ENCODE assay signal across 14 cellular contexts in genomic region chr1:145827966-145828365, GRCh38. TPM values are rescaled to one million over a fixed set of nuclear protein-coding genes. Genes with fewer than 3 reads are reported as not detected.
DNase-seq lines count a peak whose midpoint lies in the region; ATAC-seq lines count a peak whose summit lies in the region.
"Had no signal": no experiment of that assay in that cellular context is flagged by ENCODE, and none has a peak within 500 bp of the region (broad histone marks: within the 10 kb centered on the region; RNA-seq: fewer than 3 reads in every experiment).

No MANE protein-coding gene starts in this region.

- no peak for DNase-seq in activated naive CD4-positive, alpha-beta T cell treated with Interleukin-2 at 50 U/mL for 16 hours
- no peak for DNase-seq in activated CD4-positive, alpha-beta memory T cell treated with anti-CD3 and anti-CD28 coated beads, Interleukin-2, amount 10 ng/mL, durations not matched to agents 7 days and 5 days
- DNase-seq in stimulated activated effector memory CD8-positive, alpha-beta T cell treated with anti-CD3 and anti-CD28 coated beads, Interleukin-12 subunit alpha, Interleukin-12 subunit beta, amount 100 ng/mL, for 72 hours (ENCODE audit: low spot score in 2 of 2): no peak
- DNase-seq in CD1c-positive myeloid dendritic cell (ENCODE audit: extremely low spot score): no peak
- DNase-seq: activated gamma-delta T cell treated with Interleukin-2 at 50 U/mL for 16 hours; cerebellar nuclear complex; DMS 273 treated with DMSO at 0.1 percent for 48 hours; head of caudate nucleus; left colon; NCI-H1436; PC-3; stimulated activated naive CD4-positive, alpha-beta T cell had no signal

- H3K27ac Mint-ChIP-seq in activated naive CD4-positive, alpha-beta T cell treated with anti-CD3 and anti-CD28 coated beads, Interleukin-2, amount 50 U/mL, for 24 hours: peak overlapping the region; percentile 97
- peak overlapping the region; percentile 29 for H3K27ac Mint-ChIP-seq in activated CD4-positive, alpha-beta memory T cell treated with anti-CD3 and anti-CD28 coated beads, Interleukin-2, amount 10 ng/mL, durations not matched to agents 7 days and 5 days
- H3K27ac Mint-ChIP-seq in stimulated activated effector memory CD8-positive, alpha-beta T cell treated with anti-CD3 and anti-CD28 coated beads, Interleukin-12 subunit alpha, Interleukin-12 subunit beta, amount 100 ng/mL, for 72 hours: peak overlapping the region; percentile 84

- ATAC-seq in stimulated activated effector memory CD8-positive, alpha-beta T cell treated with anti-CD3 and anti-CD28 coated beads, Interleukin-12 subunit alpha, Interleukin-12 subunit beta, amount 100 ng/mL, for 72 hours: no peak
- ATAC-seq in esophagus mucosa: no peak
- ATAC-seq: left colon, PC-3 had no signal

- H3K27me3 Mint-ChIP-seq in activated naive CD4-positive, alpha-beta T cell treated with anti-CD3 and anti-CD28 coated beads, Interleukin-2, amount 50 U/mL, for 24 hours: no peaks in the 10 kb centered on the region
- no peaks in the 10 kb centered on the region for H3K27me3 Mint-ChIP-seq in activated CD4-positive, alpha-beta memory T cell treated with anti-CD3 and anti-CD28 coated beads, Interleukin-2, amount 10 ng/mL, durations not matched to agents 7 days and 5 days

- POLR2A ChIA-PET in activated CD4-positive, alpha-beta memory T cell treated with anti-CD3 and anti-CD28 coated beads, Interleukin-2, amount 10 ng/mL, durations not matched to agents 7 days and 5 days (lab: Charles Lee): interaction anchor here (1.5 to 2.0 kb wide), 3 partner anchors 18 to 136 kb away, joined by 3 to 6 read pairs (median 3); partner anchors contain the start of gene NUDT17

- CTCF ChIA-PET in activated CD4-positive, alpha-beta memory T cell treated with anti-CD3 and anti-CD28 coated beads, Interleukin-2, amount 10 ng/mL, durations not matched to agents 7 days and 5 days (lab: Charles Lee): interaction anchor here (0.6 to 2.5 kb wide), 4 partner anchors 18 to 180 kb away, joined by 3 to 15 read pairs (median 3); partner anchors contain the start of gene NUDT17

- H3K4me1 Mint-ChIP-seq in activated naive CD4-positive, alpha-beta T cell treated with anti-CD3 and anti-CD28 coated beads, Interleukin-2, amount 50 U/mL, for 24 hours: peaks cover 46% of the 10 kb centered on the region
- peaks cover 42% of the 10 kb centered on the region for H3K4me1 Mint-ChIP-seq in activated CD4-positive, alpha-beta memory T cell treated with anti-CD3 and anti-CD28 coated beads, Interleukin-2, amount 10 ng/mL, durations not matched to agents 7 days and 5 days
- H3K4me1 Mint-ChIP-seq in stimulated activated effector memory CD8-positive, alpha-beta T cell treated with anti-CD3 and anti-CD28 coated beads, Interleukin-12 subunit alpha, Interleukin-12 subunit beta, amount 100 ng/mL, for 72 hours: peaks cover 43% of the 10 kb centered on the region

- no peaks in the 10 kb centered on the region for H3K9me3 Mint-ChIP-seq in activated naive CD4-positive, alpha-beta T cell treated with anti-CD3 and anti-CD28 coated beads, Interleukin-2, amount 50 U/mL, for 24 hours
- H3K9me3 Mint-ChIP-seq in activated CD4-positive, alpha-beta memory T cell treated with anti-CD3 and anti-CD28 coated beads, Interleukin-2, amount 10 ng/mL, durations not matched to agents 7 days and 5 days: no peaks in the 10 kb centered on the region
- H3K9me3 Mint-ChIP-seq in stimulated activated effector memory CD8-positive, alpha-beta T cell treated with anti-CD3 and anti-CD28 coated beads, Interleukin-12 subunit alpha, Interleukin-12 subunit beta, amount 100 ng/mL, for 72 hours: no peaks in the 10 kb centered on the region

- peak overlapping the region; percentile 75 for H3K4me3 Mint-ChIP-seq in activated naive CD4-positive, alpha-beta T cell treated with anti-CD3 and anti-CD28 coated beads, Interleukin-2, amount 50 U/mL, for 24 hours
- no peak overlapping the region for H3K4me3 Mint-ChIP-seq in activated CD4-positive, alpha-beta memory T cell treated with anti-CD3 and anti-CD28 coated beads, Interleukin-2, amount 10 ng/mL, durations not matched to agents 7 days and 5 days
- H3K4me3 Mint-ChIP-seq in stimulated activated effector memory CD8-positive, alpha-beta T cell treated with anti-CD3 and anti-CD28 coated beads, Interleukin-12 subunit alpha, Interleukin-12 subunit beta, amount 100 ng/mL, for 72 hours: peak overlapping the region; percentile 10

- peaks cover 35% of the 10 kb centered on the region for H3K36me3 Mint-ChIP-seq in activated naive CD4-positive, alpha-beta T cell treated with anti-CD3 and anti-CD28 coated beads, Interleukin-2, amount 50 U/mL, for 24 hours
- H3K36me3 Mint-ChIP-seq in activated CD4-positive, alpha-beta memory T cell treated with anti-CD3 and anti-CD28 coated beads, Interleukin-2, amount 10 ng/mL, durations not matched to agents 7 days and 5 days (ENCODE audit: low read depth): peaks cover 73% of the 10 kb centered on the region
- no peaks in the 10 kb centered on the region for H3K36me3 Mint-ChIP-seq in stimulated activated effector memory CD8-positive, alpha-beta T cell treated with anti-CD3 and anti-CD28 coated beads, Interleukin-12 subunit alpha, Interleukin-12 subunit beta, amount 100 ng/mL, for 72 hours

RNA-seq across cellular contexts. Expression of gene POLR3C, which starts 4.0 kb away (rescaled TPM):
- 10 to 100 TPM; 29.7 to 32.1 TPM for total RNA-seq in activated CD4-positive, alpha-beta memory T cell treated with anti-CD3 and anti-CD28 coated beads, Interleukin-2, amount 10 ng/mL, durations not matched to agents 7 days and 5 days
- total RNA-seq in esophagus mucosa: 18.2 TPM

RNA-seq across cellular contexts. Expression of gene RNF115, which starts 4.1 kb away (rescaled TPM):
- total RNA-seq in activated CD4-positive, alpha-beta memory T cell treated with anti-CD3 and anti-CD28 coated beads, Interleukin-2, amount 10 ng/mL, durations not matched to agents 7 days and 5 days: 10 to 100 TPM; 12.9 to 13.1 TPM
- 6.7 TPM for total RNA-seq in esophagus mucosa

RNA-seq across cellular contexts. Expression of gene NUDT17, which starts 17.5 kb away (rescaled TPM):
- 1 to 10 TPM; 2.5 to 2.7 TPM for total RNA-seq in activated CD4-positive, alpha-beta memory T cell treated with anti-CD3 and anti-CD28 coated beads, Interleukin-2, amount 10 ng/mL, durations not matched to agents 7 days and 5 days
- 1.7 TPM for total RNA-seq in esophagus mucosa

RNA-seq across cellular contexts. Expression of gene PIAS3, which starts 30.9 kb away (rescaled TPM):
- 10 to 100 TPM; 21.2 to 21.7 TPM for total RNA-seq in activated CD4-positive, alpha-beta memory T cell treated with anti-CD3 and anti-CD28 coated beads, Interleukin-2, amount 10 ng/mL, durations not matched to agents 7 days and 5 days
- 39.5 TPM for total RNA-seq in esophagus mucosa

RNA-seq across cellular contexts. Expression of gene ANKRD35, which starts 57.7 kb away (rescaled TPM):
- total RNA-seq in activated CD4-positive, alpha-beta memory T cell treated with anti-CD3 and anti-CD28 coated beads, Interleukin-2, amount 10 ng/mL, durations not matched to agents 7 days and 5 days: under 1 TPM; 0.33 to 0.35 TPM
- 13.7 TPM for total RNA-seq in esophagus mucosa

Comparison
In these comparisons a context has a peak if more than half of its experiments do, and no peak if none do; other contexts are left out.
1. H3K27ac Mint-ChIP-seq: peak in every context shown above with its lines; median percentile 97 in activated naive CD4-positive, alpha-beta T cell treated with anti-CD3 and anti-CD28 coated beads, Interleukin-2, amount 50 U/mL, for 24 hours; 84 in stimulated activated effector memory CD8-positive, alpha-beta T cell treated with anti-CD3 and anti-CD28 coated beads, Interleukin-12 subunit alpha, Interleukin-12 subunit beta, amount 100 ng/mL, for 72 hours; 29 in activated CD4-positive, alpha-beta memory T cell treated with anti-CD3 and anti-CD28 coated beads, Interleukin-2, amount 10 ng/mL, durations not matched to agents 7 days and 5 days.